In the genomic region with DNA sequence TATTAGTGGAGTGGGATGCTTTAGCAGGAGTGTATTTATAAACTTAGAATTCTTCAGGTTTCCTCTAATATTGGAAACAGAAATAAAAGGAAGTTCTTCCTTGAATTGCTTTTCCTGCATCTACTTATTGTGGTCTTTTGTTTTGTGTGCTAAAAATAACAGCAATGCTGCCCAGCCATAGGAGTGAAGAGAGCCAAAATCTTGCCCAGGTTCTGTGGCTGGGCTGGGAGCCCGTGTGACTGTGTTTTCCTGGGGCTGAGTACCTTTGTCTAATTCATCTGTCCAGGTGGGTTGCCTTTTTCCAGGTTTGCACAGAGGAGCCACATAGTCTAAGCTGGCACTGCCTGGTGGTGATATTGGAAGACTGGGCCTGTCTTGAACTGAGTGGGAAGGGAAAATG, we compare ENCODE assay signal across 16 cellular contexts.
"Had no signal": no experiment of that assay in that cellular context is flagged by ENCODE, and none has a peak within 500 bp of the region (broad histone marks: within the 10 kb centered on the region; RNA-seq: fewer than 3 reads in every experiment).

No MANE protein-coding gene starts in this region.

- H3K4me3 ChIP-seq: coronary artery, esophagus muscularis mucosa, gastrocnemius medialis, ovary, upper lobe of left lung, uterus had no signal

- ATAC-seq: gastrocnemius medialis; naive thymus-derived CD4-positive, alpha-beta T cell; right cardiac atrium had no signal

- H3K27ac ChIP-seq: coronary artery, epithelial cell of prostate, esophagus muscularis mucosa, gastrocnemius medialis, ovary, upper lobe of left lung, uterus had no signal

- H3K36me3 ChIP-seq: esophagus muscularis mucosa, gastrocnemius medialis, ovary, upper lobe of left lung, uterus had no signal

- H3K4me1 Mint-ChIP-seq: immature natural killer cell; naive thymus-derived CD4-positive, alpha-beta T cell had no signal

- DNase-seq: effector memory CD4-positive, alpha-beta T cell; gastrocnemius medialis; glutamatergic neuron; immature natural killer cell; naive thymus-derived CD4-positive, alpha-beta T cell; nucleus accumbens; ovary; right cardiac atrium; small intestine; stimulated activated CD4-positive, alpha-beta T cell treated with anti-CD3 and anti-CD28 coated beads, Interleukin-12 subunit alpha, Interleukin-12 subunit beta, amount 100 ng/mL, for 4 hours; stimulated activated naive CD4-positive, alpha-beta T cell treated with Interleukin-2 at 50 U/mL for 16 hours; upper lobe of left lung; uterus had no signal

- H3K4me3 Mint-ChIP-seq: immature natural killer cell; naive thymus-derived CD4-positive, alpha-beta T cell had no signal

- H3K27ac Mint-ChIP-seq: immature natural killer cell; naive thymus-derived CD4-positive, alpha-beta T cell had no signal

- H3K36me3 Mint-ChIP-seq: immature natural killer cell had no signal

- H3K27me3 ChIP-seq: esophagus muscularis mucosa, gastrocnemius medialis, ovary, upper lobe of left lung, uterus had no signal

- H3K4me1 ChIP-seq: gastrocnemius medialis, upper lobe of left lung, uterus had no signal
